Comparison of ENCODE assay signal across 9 cellular contexts in genomic region chr22:37431811-37432707, GRCh38. TPM values are rescaled to one million over a fixed set of nuclear protein-coding genes. Genes with fewer than 3 reads are reported as not detected.
DNase-seq lines count a peak whose midpoint lies in the region; ATAC-seq lines count a peak whose summit lies in the region.
"Had no signal": no experiment of that assay in that cellular context is flagged by ENCODE, and none has a peak within 500 bp of the region (broad histone marks: within the 10 kb centered on the region; RNA-seq: fewer than 3 reads in every experiment).

No MANE protein-coding gene starts in this region.

- no peaks in the 10 kb centered on the region for H3K36me3 Mint-ChIP-seq in activated T-helper 2 cell treated with anti-CD3 and anti-CD28 coated beads, Interferon-gamma antibody, Interleukin-2, Interleukin-4, amounts not matched to agents 10 μg/mL and 5 μg/mL and 100 μg/mL, durations not matched to agents 14 hours and 24 hours and 36 hours (ENCODE audit: low read depth)

- H3K4me3 Mint-ChIP-seq in activated T-helper 2 cell treated with anti-CD3 and anti-CD28 coated beads, Interferon-gamma antibody, Interleukin-2, Interleukin-4, amounts not matched to agents 10 μg/mL and 5 μg/mL and 100 μg/mL, durations not matched to agents 14 hours and 24 hours and 36 hours (ENCODE audit: low read depth): no peak overlapping the region

- peak overlapping the region; percentile 12 for H3K27ac Mint-ChIP-seq in activated T-helper 2 cell treated with anti-CD3 and anti-CD28 coated beads, Interferon-gamma antibody, Interleukin-2, Interleukin-4, amounts not matched to agents 10 μg/mL and 5 μg/mL and 100 μg/mL, durations not matched to agents 14 hours and 24 hours and 36 hours

- peaks cover 14% of the 10 kb centered on the region for H3K4me1 Mint-ChIP-seq in activated T-helper 2 cell treated with anti-CD3 and anti-CD28 coated beads, Interferon-gamma antibody, Interleukin-2, Interleukin-4, amounts not matched to agents 10 μg/mL and 5 μg/mL and 100 μg/mL, durations not matched to agents 14 hours and 24 hours and 36 hours (ENCODE audit: low read depth)

- DNase-seq in COLO829 (ENCODE audit: low spot score) (peak; percentile 67), LHCN-M2 (ENCODE audit: low read depth) (peak; percentile 98), myocyte (ENCODE audit: low read depth) (peak; percentile 67)
- no peak for DNase-seq in activated T-helper 2 cell treated with anti-CD3 and anti-CD28 coated beads, Interferon-gamma antibody, Interleukin-2, Interleukin-4, amounts not matched to agents 10 μg/mL and 5 μg/mL and 100 μg/mL, durations not matched to agents 14 hours and 24 hours and 36 hours (ENCODE audit: low spot score)
- DNase-seq: SHP77 had no signal

- peaks cover 6% of the 10 kb centered on the region for H3K9me3 Mint-ChIP-seq in activated T-helper 2 cell treated with anti-CD3 and anti-CD28 coated beads, Interferon-gamma antibody, Interleukin-2, Interleukin-4, amounts not matched to agents 10 μg/mL and 5 μg/mL and 100 μg/mL, durations not matched to agents 14 hours and 24 hours and 36 hours

- ATAC-seq in GM19452 (IDR thresholded peaks at IDR 0.05; ENCODE audit: unreplicated experiment): no peak
- no peak for ATAC-seq in HG02870 (IDR thresholded peaks at IDR 0.05; ENCODE audit: unreplicated experiment)
- no peak for ATAC-seq in HG02678 (IDR thresholded peaks at IDR 0.05; ENCODE audit: unreplicated experiment)
- no peak for ATAC-seq in HG03439 (IDR thresholded peaks at IDR 0.05; ENCODE audit: unreplicated experiment)

- H3K27me3 Mint-ChIP-seq in activated T-helper 2 cell treated with anti-CD3 and anti-CD28 coated beads, Interferon-gamma antibody, Interleukin-2, Interleukin-4, amounts not matched to agents 10 μg/mL and 5 μg/mL and 100 μg/mL, durations not matched to agents 14 hours and 24 hours and 36 hours (ENCODE audit: low read depth): peaks cover 27% of the 10 kb centered on the region

- intact Hi-C loops in activated T-helper 2 cell treated with anti-CD3 and anti-CD28 coated beads, Interferon-gamma antibody, Interleukin-2, Interleukin-4, amounts not matched to agents 10 μg/mL and 5 μg/mL and 100 μg/mL, durations not matched to agents 14 hours and 24 hours and 36 hours (cut with micrococcal nuclease): no loop called here

RNA-seq across cellular contexts. Expression of gene ELFN2, which starts 4.8 kb away (rescaled TPM):
- 0.17 and 0.32 TPM in 2 replicates for total RNA-seq in LHCN-M2 (2014; rRNA removed)
- 0.53 TPM for polyA plus RNA-seq in LHCN-M2 (2012)
- total RNA-seq in activated T-helper 2 cell treated with anti-CD3 and anti-CD28 coated beads, Interferon-gamma antibody, Interleukin-2, Interleukin-4, amounts not matched to agents 10 μg/mL and 5 μg/mL and 100 μg/mL, durations not matched to agents 14 hours and 24 hours and 36 hours: 0.11 TPM in 2 replicates
- 0.05 and 0.21 TPM in 2 replicates for total RNA-seq in myocyte
- polyA plus RNA-seq in myocyte (2012): 0.09 TPM

RNA-seq across cellular contexts. Expression of gene MFNG, which starts 54.1 kb away (rescaled TPM):
- total RNA-seq in LHCN-M2 (2014; rRNA removed): 0.17 and 1.3 TPM in 2 replicates
- 0.24 TPM for polyA plus RNA-seq in LHCN-M2 (2012)
- total RNA-seq in activated T-helper 2 cell treated with anti-CD3 and anti-CD28 coated beads, Interferon-gamma antibody, Interleukin-2, Interleukin-4, amounts not matched to agents 10 μg/mL and 5 μg/mL and 100 μg/mL, durations not matched to agents 14 hours and 24 hours and 36 hours: 166 and 168 TPM in 2 replicates
- total RNA-seq in myocyte: 0.51 and 0.68 TPM in 2 replicates
- not detected for polyA plus RNA-seq in myocyte (2012)

Comparison
In these comparisons a context has a peak if more than half of its experiments do, and no peak if none do; other contexts are left out.
1. RNA of gene MFNG, which starts 54.1 kb away (total RNA-seq): 166 to 168 TPM in activated T-helper 2 cell treated with anti-CD3 and anti-CD28 coated beads, Interferon-gamma antibody, Interleukin-2, Interleukin-4, amounts not matched to agents 10 μg/mL and 5 μg/mL and 100 μg/mL, durations not matched to agents 14 hours and 24 hours and 36 hours; 0.51 to 0.68 TPM in myocyte and 0.17 to 1.3 TPM in LHCN-M2; every median in the first group is over 10 times any median in the second.